9 cellular contexts compared by ENCODE assay signal in the genomic region with DNA sequence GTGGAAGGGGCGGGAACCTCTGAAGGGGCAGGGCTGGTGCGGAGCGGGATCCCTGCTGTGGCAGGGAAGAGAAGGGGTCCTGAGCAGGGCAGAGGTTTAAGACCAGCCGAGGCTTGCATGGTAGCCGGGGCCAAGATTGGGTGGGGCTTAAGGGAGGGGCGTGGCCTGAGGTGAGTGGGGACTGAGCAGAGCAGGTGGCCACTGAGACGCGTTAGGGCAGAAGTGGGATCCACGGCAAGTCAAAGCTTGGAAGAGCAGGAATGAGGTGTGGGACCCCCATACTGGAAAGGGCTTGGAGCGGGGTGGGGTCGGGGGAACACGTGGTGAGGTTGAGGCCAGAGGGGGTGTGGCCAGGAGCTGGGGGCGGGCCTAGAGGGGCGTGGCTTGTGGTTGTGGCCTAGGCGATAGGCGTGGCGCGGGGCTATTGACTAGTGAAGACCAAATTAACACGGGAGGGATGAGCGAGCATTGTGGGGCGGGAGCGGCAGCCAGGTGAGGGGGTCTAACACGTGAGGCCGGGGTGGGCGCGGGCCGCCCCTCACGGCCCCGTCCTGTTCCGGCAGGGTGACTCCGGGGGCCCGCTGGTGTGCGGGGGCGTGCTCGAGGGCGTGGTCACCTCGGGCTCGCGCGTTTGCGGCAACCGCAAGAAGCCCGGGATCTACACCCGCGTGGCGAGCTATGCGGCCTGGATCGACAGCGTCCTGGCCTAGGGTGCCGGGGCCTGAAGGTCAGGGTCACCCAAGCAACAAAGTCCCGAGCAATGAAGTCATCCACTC. TPM values are rescaled to one million over a fixed set of nuclear protein-coding genes. Genes with fewer than 3 reads are reported as not detected.
DNase-seq lines count a peak whose midpoint lies in the region; TF ChIP-seq lines count a peak whose summit lies in the region.
"Had no signal": no experiment of that assay in that cellular context is flagged by ENCODE, and none has a peak within 500 bp of the region (broad histone marks: within the 10 kb centered on the region; RNA-seq: fewer than 3 reads in every experiment).

No MANE protein-coding gene starts in this region.

- peak overlapping the region in 1 of 4 donors; percentile 67 for H3K27ac ChIP-seq in Peyer's patch

- no peak for TF ChIP-seq POLR2A in Peyer's patch (IDR thresholded peaks at IDR 0.05)

- H3K4me1 ChIP-seq in Peyer's patch: peaks cover 0 to 32% (median 12%) of the 10 kb centered on the region in 4 donors

- no peaks in the 10 kb centered on the region for H3K9me3 ChIP-seq in Peyer's patch

- H3K36me3 ChIP-seq in Peyer's patch: no peaks in the 10 kb centered on the region

- DNase-seq in EL: peak; percentile 62
- peak; percentile 71 to 84 (median 78) for DNase-seq in Peyer's patch
- DNase-seq in activated T-helper 9 cell treated with anti-CD3 and anti-CD28 coated beads, Interleukin-2, amount 50 U/mL, for 16 hours (ENCODE audit: low read depth): peak; percentile 68
- peak; percentile 83 for DNase-seq in cardiac septum (ENCODE audit: low spot score)
- peak; percentile 58 to 61 for DNase-seq in stimulated activated CD4-positive, alpha-beta T cell treated with anti-CD3 and anti-CD28 coated beads, Interleukin-1b, Interleukin-23, amount 100 ng/mL, for 1 hour (ENCODE audit: low read depth in 2 of 2)
- no peak for DNase-seq in NCI-H1436 (lab: John Stamatoyannopoulos, UW)
- no peak for DNase-seq in SKM-1 treated with dmso at 0.1 percent for 144 hours (lab: John Stamatoyannopoulos, UW; ENCODE audit: unreplicated experiment)
- DNase-seq in NCI-H1105 treated with DMSO at 0.1 percent for 48 hours (lab: John Stamatoyannopoulos, UW): no peak

- intact Hi-C loops in cardiac septum (cut with DNase I): loop anchor here (5.0 kb wide), 1 partner anchor 90 kb away; no protein-coding TSS in a partner anchor

- H3K27me3 ChIP-seq in Peyer's patch: no peaks in the 10 kb centered on the region

- peak overlapping the region in 3 of 4 donors; percentile 10 to 27 (median 26) for H3K4me3 ChIP-seq in Peyer's patch

- TF ChIP-seq CTCF in Peyer's patch (IDR thresholded peaks at IDR 0.05): no peak

RNA-seq across cellular contexts. Expression of gene CFD, which starts 3.3 kb away (rescaled TPM):
- total RNA-seq in Peyer's patch: 100 to 1,000 TPM; 140 to 403 (median 303) TPM
- total RNA-seq in cardiac septum: 31.0 TPM

RNA-seq across cellular contexts. Expression of gene ELANE, which starts 10.6 kb away (rescaled TPM):
- total RNA-seq in Peyer's patch (not detected), cardiac septum (0.54 TPM)

RNA-seq across cellular contexts. Expression of gene PRTN3, which starts 21.9 kb away (rescaled TPM):
- total RNA-seq in Peyer's patch (not detected), cardiac septum (0.62 TPM)

RNA-seq across cellular contexts. Expression of gene MED16, which starts 30.3 kb away (rescaled TPM):
- total RNA-seq in Peyer's patch (10 to 100 TPM; 60.2 to 83.6 (median 65.3) TPM), cardiac septum (27.0 TPM)

RNA-seq across cellular contexts. Expression of gene RNU6-9, which starts 30.6 kb away (rescaled TPM):
- not detected for total RNA-seq in Peyer's patch
- total RNA-seq in cardiac septum: not detected
- total RNA-seq: liver had no signal

Comparison
In these comparisons a context has a peak if more than half of its experiments do, and no peak if none do; other contexts are left out.
1. DNase-seq: peak in EL (single experiment), Peyer's patch (3 of 3), activated T-helper 9 cell treated with anti-CD3 and anti-CD28 coated beads, Interleukin-2, amount 50 U/mL, for 16 hours (single experiment), cardiac septum (single experiment) and stimulated activated CD4-positive, alpha-beta T cell treated with anti-CD3 and anti-CD28 coated beads, Interleukin-1b, Interleukin-23, amount 100 ng/mL, for 1 hour (2 of 2); none in NCI-H1436 (single experiment), SKM-1 treated with dmso at 0.1 percent for 144 hours (single experiment) and NCI-H1105 treated with DMSO at 0.1 percent for 48 hours (single experiment).